ENCODE assay signal across 10 cellular contexts in the genomic region with DNA sequence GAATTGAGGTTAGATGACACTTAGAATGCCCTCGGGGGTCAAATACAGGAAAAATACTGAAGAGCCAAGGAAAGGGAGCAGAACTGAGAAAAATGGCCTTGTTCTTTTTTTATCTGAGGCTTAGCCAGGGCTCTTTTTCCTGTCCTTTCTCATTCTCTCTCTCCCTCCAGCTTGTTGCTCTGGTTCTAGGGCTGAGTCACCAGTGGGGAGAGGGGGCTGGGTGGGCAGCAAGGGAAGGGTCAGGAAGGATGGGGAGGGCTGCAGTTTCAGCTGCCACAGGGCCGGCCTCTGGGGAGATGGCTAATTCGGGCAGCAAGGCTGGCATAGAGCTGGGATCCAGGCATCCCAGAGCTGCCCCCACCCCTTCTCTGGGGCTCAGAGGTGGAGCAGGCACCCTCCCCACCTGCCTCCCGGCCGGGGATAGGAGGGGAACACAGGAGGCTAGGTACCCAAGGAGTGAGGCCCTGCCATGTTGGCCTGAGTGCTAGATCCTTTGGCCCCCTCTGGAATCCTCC. TPM values are rescaled to one million over a fixed set of nuclear protein-coding genes. Genes with fewer than 3 reads are reported as not detected.
A peak's percentile ranks its signal among the peaks of the same experiment; 100 is the strongest.
DNase-seq lines count a peak whose midpoint lies in the region; ATAC-seq and TF ChIP-seq lines count a peak whose summit lies in the region.
"Had no signal": no experiment of that assay in that cellular context is flagged by ENCODE, and none has a peak within 500 bp of the region (broad histone marks: within the 10 kb centered on the region; RNA-seq: fewer than 3 reads in every experiment).

No MANE protein-coding gene starts in this region.

- H3K4me1 ChIP-seq in endodermal cell (ENCODE audit: control insufficient read depth, insufficient read depth, low read length) (no peaks in the 10 kb centered on the region), mesenchymal stem cell (ENCODE audit: control insufficient read depth, insufficient read depth, low read depth, low read length) (peaks cover 72% of the 10 kb centered on the region), upper lobe of left lung (peaks cover 76 to 91% (median 78%) of the 10 kb centered on the region in 4 donors)

- no peak overlapping the region for H3K4me3 Mint-ChIP-seq in endodermal cell
- no peak overlapping the region for H3K4me3 Mint-ChIP-seq in stimulated activated naive CD8-positive, alpha-beta T cell treated with anti-CD3 and anti-CD28 coated beads, Interleukin-15, amount 100 ng/mL, for 72 hours
- H3K4me3 Mint-ChIP-seq: activated CD8-positive, alpha-beta T cell treated with anti-CD3 and anti-CD28 coated beads for 36 hours had no signal

- peaks cover 57% of the 10 kb centered on the region for H3K27me3 Mint-ChIP-seq in endodermal cell (ENCODE audit: insufficient read depth)
- peaks cover 20% of the 10 kb centered on the region for H3K27me3 Mint-ChIP-seq in stimulated activated naive CD8-positive, alpha-beta T cell treated with anti-CD3 and anti-CD28 coated beads, Interleukin-15, amount 100 ng/mL, for 72 hours

- peak; percentile 79 for DNase-seq in RPMI7951 (ENCODE audit: low read depth)
- DNase-seq in endodermal cell: peak; percentile 44
- peak; percentile 77 for DNase-seq in mesenchymal stem cell
- DNase-seq in upper lobe of left lung: no peak
- DNase-seq in HuH-7 (ENCODE audit: low spot score): no peak
- no peak for DNase-seq in activated CD4-positive, alpha-beta T cell treated with anti-CD3 and anti-CD28 coated beads, Interleukin-2, amount 50 U/mL, for 48 hours
- no peak for DNase-seq in stimulated activated naive CD8-positive, alpha-beta T cell treated with anti-CD3 and anti-CD28 coated beads, Interleukin-15, amount 100 ng/mL, for 72 hours
- DNase-seq: activated CD8-positive, alpha-beta T cell treated with anti-CD3 and anti-CD28 coated beads for 36 hours; stimulated activated CD4-positive, alpha-beta T cell treated with anti-CD3 and anti-CD28 coated beads, Interleukin-12 subunit alpha, Interleukin-12 subunit beta, amount 100 ng/mL, for 4 hours; stimulated activated naive CD8-positive, alpha-beta T cell treated with anti-CD3 and anti-CD28 coated beads, Interleukin-15, Interleukin-2, amounts not matched to agents 100 U/mL and 50 U/mL, for 24 hours had no signal

- peak overlapping the region in 1 of 2 experiments; percentile 99 for H3K14ac ChIP-seq in mesenchymal stem cell (ENCODE audit: low read length in 2 of 2)

- no peaks in the 10 kb centered on the region for H3K79me1 ChIP-seq in mesenchymal stem cell (replicated peaks; ENCODE audit: low read length, poor library complexity, severe bottlenecking)

- TF ChIP-seq EP300 in upper lobe of left lung (IDR thresholded peaks at IDR 0.05): no peak

- H3K27ac ChIP-seq in endodermal cell (ENCODE audit: low read depth, low read length): no peak overlapping the region
- H3K27ac ChIP-seq in mesenchymal stem cell (ENCODE audit: low read length, poor library complexity, severe bottlenecking): peak overlapping the region; percentile 90
- peak overlapping the region; percentile 90 to 97 (median 92) for H3K27ac ChIP-seq in upper lobe of left lung

- no peak for ATAC-seq in upper lobe of left lung (ENCODE audit: low FRiP score in 2 of 2)
- ATAC-seq in stimulated activated naive CD8-positive, alpha-beta T cell treated with anti-CD3 and anti-CD28 coated beads, Interleukin-15, amount 100 ng/mL, for 72 hours: no peak
- ATAC-seq: activated CD8-positive, alpha-beta T cell treated with anti-CD3 and anti-CD28 coated beads for 36 hours; stimulated activated naive CD8-positive, alpha-beta T cell treated with anti-CD3 and anti-CD28 coated beads, Interleukin-15, Interleukin-2, amounts not matched to agents 100 U/mL and 50 U/mL, for 24 hours had no signal

- H2BK5ac ChIP-seq in mesenchymal stem cell (ENCODE audit: low read depth, low read length, poor library complexity, severe bottlenecking): no peak overlapping the region

- H3K27ac Mint-ChIP-seq in endodermal cell: no peak overlapping the region
- H3K27ac Mint-ChIP-seq in stimulated activated naive CD8-positive, alpha-beta T cell treated with anti-CD3 and anti-CD28 coated beads, Interleukin-15, amount 100 ng/mL, for 72 hours: peak overlapping the region in 1 of 2 donors; percentile 46
- H3K27ac Mint-ChIP-seq: activated CD8-positive, alpha-beta T cell treated with anti-CD3 and anti-CD28 coated beads for 36 hours had no signal

- H2BK12ac ChIP-seq in mesenchymal stem cell (ENCODE audit: low read length in 2 of 2): peak overlapping the region; percentile 79 to 99

- H3K9me3 Mint-ChIP-seq in endodermal cell: no peaks in the 10 kb centered on the region
- no peaks in the 10 kb centered on the region for H3K9me3 Mint-ChIP-seq in stimulated activated naive CD8-positive, alpha-beta T cell treated with anti-CD3 and anti-CD28 coated beads, Interleukin-15, amount 100 ng/mL, for 72 hours
- H3K9me3 Mint-ChIP-seq: activated CD8-positive, alpha-beta T cell treated with anti-CD3 and anti-CD28 coated beads for 36 hours had no signal

- peak overlapping the region; percentile 90 for H2BK120ac ChIP-seq in mesenchymal stem cell (ENCODE audit: low read depth, low read length)

- peak overlapping the region; percentile 30 for H3K4me2 ChIP-seq in mesenchymal stem cell (ENCODE audit: low read length, poor library complexity, severe bottlenecking)

- peak overlapping the region; percentile 94 to 97 for H3K4ac ChIP-seq in mesenchymal stem cell (ENCODE audit: low read depth in 1 of 2, low read length in 2 of 2)

- peak overlapping the region; percentile 94 to 96 for H3K18ac ChIP-seq in mesenchymal stem cell (ENCODE audit: low read depth in 1 of 2, low read length in 2 of 2)

- H2BK15ac ChIP-seq in mesenchymal stem cell (ENCODE audit: low read depth, poor library complexity, severe bottlenecking): peak overlapping the region; percentile 52

- H2AK5ac ChIP-seq in mesenchymal stem cell (ENCODE audit: low read length, severe bottlenecking): peak overlapping the region; percentile 92

- H3K36me3 ChIP-seq in endodermal cell (ENCODE audit: control insufficient read depth, insufficient read depth, low read length) (no peaks in the 10 kb centered on the region), mesenchymal stem cell (ENCODE audit: control insufficient read depth in 1 of 2, insufficient read depth in 2 of 2, low read depth in 1 of 2, low read length in 2 of 2) (peaks cover 0 to 36% of the 10 kb centered on the region in 2 experiments), upper lobe of left lung (peaks cover 0 to 4% (median 0%) of the 10 kb centered on the region in 4 donors)

- H4K91ac ChIP-seq in mesenchymal stem cell (ENCODE audit: low read length): peak overlapping the region; percentile 20

- H3K27me3 ChIP-seq in endodermal cell (ENCODE audit: control insufficient read depth, insufficient read depth, low read length, poor library complexity, severe bottlenecking): peaks cover 31% of the 10 kb centered on the region
- H3K27me3 ChIP-seq in mesenchymal stem cell (ENCODE audit: control insufficient read depth in 1 of 2, insufficient read depth in 1 of 2, low read length in 2 of 2): no peaks in the 10 kb centered on the region
- no peaks in the 10 kb centered on the region for H3K27me3 ChIP-seq in upper lobe of left lung

- H3K4me3 ChIP-seq in endodermal cell (ENCODE audit: low read length) (no peak overlapping the region), mesenchymal stem cell (ENCODE audit: insufficient read depth in 1 of 2, low read depth in 1 of 2, low read length in 2 of 2) (peak overlapping the region in 1 of 2 experiments; percentile 84), upper lobe of left lung (peak overlapping the region in 1 of 4 donors; percentile 85)

- H4K8ac ChIP-seq in mesenchymal stem cell (ENCODE audit: low read length): peak overlapping the region; percentile 10

- 64 to 74% methylated on average over 2 to 5 of the region's 5 CpGs for WGBS in endodermal cell (ENCODE audit: insufficient coverage in 1 of 2, insufficient read length in 1 of 2), 2 experiments
- 47% methylated on average over 5 of the region's 5 CpGs for WGBS in mesenchymal stem cell
- 40 to 52% methylated on average over 5 of the region's 5 CpGs for WGBS in upper lobe of left lung, 2 donors

- H3K23ac ChIP-seq in mesenchymal stem cell (ENCODE audit: low read length in 2 of 2): no peak overlapping the region

- TF ChIP-seq POLR2A in upper lobe of left lung (IDR thresholded peaks at IDR 0.05): no peak

- H3K9me3 ChIP-seq in endodermal cell (ENCODE audit: control insufficient read depth, low read length) (no peaks in the 10 kb centered on the region), mesenchymal stem cell (ENCODE audit: control insufficient read depth, low read length) (no peaks in the 10 kb centered on the region), upper lobe of left lung (no peaks in the 10 kb centered on the region)

- no peak for TF ChIP-seq CTCF in endodermal cell (conservative IDR thresholded peaks at IDR 0.05)
- TF ChIP-seq CTCF in upper lobe of left lung (IDR thresholded peaks at IDR 0.05): no peak

- H3K4me1 Mint-ChIP-seq in endodermal cell: peaks cover 20% of the 10 kb centered on the region
- H3K4me1 Mint-ChIP-seq in stimulated activated naive CD8-positive, alpha-beta T cell treated with anti-CD3 and anti-CD28 coated beads, Interleukin-15, amount 100 ng/mL, for 72 hours: peaks cover 27% of the 10 kb centered on the region

- H3K9ac ChIP-seq in endodermal cell (ENCODE audit: extremely low read depth, low read length, poor library complexity, severe bottlenecking) (no peak overlapping the region), mesenchymal stem cell (ENCODE audit: low read length) (peak overlapping the region; percentile 62)

- H2AFZ ChIP-seq in mesenchymal stem cell (ENCODE audit: low read depth, low read length): no peak overlapping the region

- H3K36me3 Mint-ChIP-seq in endodermal cell (ENCODE audit: low read depth): no peaks in the 10 kb centered on the region

RNA-seq across cellular contexts. Expression of a gene that starts 3.9 kb away (rescaled TPM):
- total RNA-seq in RPMI7951 (2014; rRNA removed; shearing (Covaris generic)): 213 and 279 TPM in 2 replicates
- total RNA-seq in endodermal cell (10 to 100 TPM; 16.6 to 21.7 TPM), upper lobe of left lung (100 to 1,000 TPM; 193 to 469 (median 350) TPM)
- 12.1 TPM for polyA plus RNA-seq in endodermal cell (2013, experiment 1 of 2)
- polyA plus RNA-seq in endodermal cell (2013, experiment 2 of 2): 14.6 TPM
- polyA plus RNA-seq in mesenchymal stem cell (2013, experiment 1 of 2): 136 TPM
- polyA plus RNA-seq in mesenchymal stem cell (2013, experiment 2 of 2): 138 TPM

RNA-seq across cellular contexts. Expression of a gene that starts 35.3 kb away (rescaled TPM):
- 13.9 and 19.2 TPM in 2 replicates for total RNA-seq in RPMI7951 (2014; rRNA removed; shearing (Covaris generic))
- 10 to 100 TPM; 23.0 to 24.2 TPM for total RNA-seq in endodermal cell
- 24.0 TPM for polyA plus RNA-seq in endodermal cell (2013, experiment 1 of 2)
- polyA plus RNA-seq in endodermal cell (2013, experiment 2 of 2): 20.7 TPM
- polyA plus RNA-seq in mesenchymal stem cell (2013, experiment 1 of 2): 43.1 TPM
- 39.6 TPM for polyA plus RNA-seq in mesenchymal stem cell (2013, experiment 2 of 2)
- total RNA-seq in upper lobe of left lung: 10 to 100 TPM; 15.7 to 80.7 (median 34.9) TPM

Comparison
In these comparisons a context has a peak if more than half of its experiments do, and no peak if none do; other contexts are left out.
1. DNase-seq: peak in RPMI7951 (single experiment), endodermal cell (single experiment) and mesenchymal stem cell (single experiment); none in upper lobe of left lung (0 of 2), HuH-7 (single experiment), activated CD4-positive, alpha-beta T cell treated with anti-CD3 and anti-CD28 coated beads, Interleukin-2, amount 50 U/mL, for 48 hours (0 of 2) and stimulated activated naive CD8-positive, alpha-beta T cell treated with anti-CD3 and anti-CD28 coated beads, Interleukin-15, amount 100 ng/mL, for 72 hours (0 of 2).